ENCODE assay signal across 14 cellular contexts in genomic region chr5:180817847-180818246, GRCh38. TPM values are rescaled to one million over a fixed set of nuclear protein-coding genes. Genes with fewer than 3 reads are reported as not detected.
DNase-seq lines count a peak whose midpoint lies in the region; ATAC-seq and TF ChIP-seq lines count a peak whose summit lies in the region.
"Had no signal": no experiment of that assay in that cellular context is flagged by ENCODE, and none has a peak within 500 bp of the region (broad histone marks: within the 10 kb centered on the region; RNA-seq: fewer than 3 reads in every experiment).

No MANE protein-coding gene starts in this region.

- H3K4me3 ChIP-seq in neuronal stem cell (ENCODE audit: low read length in 2 of 2) (no peak overlapping the region), tibial nerve (no peak overlapping the region)
- H3K4me3 ChIP-seq: A549 had no signal

- peaks cover 56% of the 10 kb centered on the region for H3K4me1 Mint-ChIP-seq in activated T-cell treated with anti-CD3 and anti-CD28 coated beads, Interleukin-2, amount 50 U/mL, for 72 hours (ENCODE audit: low read depth)
- H3K4me1 Mint-ChIP-seq in dendritic cell treated with granulocyte-macrophage colony-stimulating factor and Interleukin-4, amounts not matched to agents 40 ng/mL and 50 ng/mL, for 4 days (ENCODE audit: low read depth) = peaks cover 75% of the 10 kb centered on the region

- no peak for TF ChIP-seq EP300 in tibial nerve (IDR thresholded peaks at IDR 0.05)

- no peak overlapping the region for H3K27ac Mint-ChIP-seq in activated T-cell treated with anti-CD3 and anti-CD28 coated beads, Interleukin-2, amount 50 U/mL, for 72 hours
- peak overlapping the region; percentile 91 for H3K27ac Mint-ChIP-seq in dendritic cell treated with granulocyte-macrophage colony-stimulating factor and Interleukin-4, amounts not matched to agents 40 ng/mL and 50 ng/mL, for 4 days
- H3K27ac Mint-ChIP-seq: H9 had no signal

- H2BK12ac ChIP-seq in neuronal stem cell (ENCODE audit: low read length) = no peak overlapping the region

- no peak overlapping the region for H2BK5ac ChIP-seq in neuronal stem cell (ENCODE audit: low read length)

- H3K9ac ChIP-seq in neuronal stem cell (ENCODE audit: low read depth, low read length, poor library complexity) = no peak overlapping the region

- H3K9me3 ChIP-seq in neuronal stem cell (replicated peaks in 1 of 2; ENCODE audit: control insufficient read depth in 2 of 2, insufficient read depth in 1 of 2, low read depth in 1 of 2, low read length in 2 of 2) = no peaks in the 10 kb centered on the region
- no peaks in the 10 kb centered on the region for H3K9me3 ChIP-seq in tibial nerve
- H3K9me3 ChIP-seq: A549 had no signal

- H3K4ac ChIP-seq in neuronal stem cell (ENCODE audit: low read length) = no peak overlapping the region

- no peak overlapping the region for H3K18ac ChIP-seq in neuronal stem cell (ENCODE audit: low read length)

- no peaks in the 10 kb centered on the region for H3K9me3 Mint-ChIP-seq in activated T-cell treated with anti-CD3 and anti-CD28 coated beads, Interleukin-2, amount 50 U/mL, for 72 hours
- no peaks in the 10 kb centered on the region for H3K9me3 Mint-ChIP-seq in dendritic cell treated with granulocyte-macrophage colony-stimulating factor and Interleukin-4, amounts not matched to agents 40 ng/mL and 50 ng/mL, for 4 days

- H3K4me2 ChIP-seq in neuronal stem cell (ENCODE audit: insufficient read depth, low read length, poor library complexity, severe bottlenecking) = no peak overlapping the region
- H3K4me2 ChIP-seq: A549 had no signal

- peak; percentile 25 to 29 for ATAC-seq in activated T-cell treated with anti-CD3 and anti-CD28 coated beads, Interleukin-2, amount 50 U/mL, for 72 hours (replicated peaks in 1 of 2)
- ATAC-seq in sciatic nerve = no peak
- no peak for ATAC-seq in GM21786 (IDR thresholded peaks at IDR 0.05; ENCODE audit: unreplicated experiment)
- ATAC-seq: A549 had no signal

- no CpG with 5 or more reads among the region's 7 CpGs for WGBS in neuronal stem cell (ENCODE audit: extremely low coverage in 2 of 2, insufficient read length in 2 of 2, insufficient replicate concordance in 1 of 2), 2 donors
- 27 to 28% methylated on average over 7 of the region's 7 CpGs for WGBS in tibial nerve, 2 donors

- DNase-seq in activated T-cell treated with anti-CD3 and anti-CD28 coated beads, Interleukin-2, amount 50 U/mL, for 72 hours = no peak
- no peak for DNase-seq in activated T-cell treated with anti-CD3 and anti-CD28 coated beads for 4 hours
- DNase-seq in neuronal stem cell (ENCODE audit: low spot score) = no peak
- DNase-seq in tibial nerve (ENCODE audit: low spot score in 2 of 2) = no peak
- no peak for DNase-seq in NCI-H82 treated with DMSO at 0.1 percent for 48 hours (lab: John Stamatoyannopoulos, UW; ENCODE audit: unreplicated experiment)
- no peak for DNase-seq in sciatic nerve (ENCODE audit: low spot score)
- DNase-seq: H9, islet precursor cell, MM.1S, NCI-H748 treated with DMSO at 0.1 percent for 48 hours had no signal

- H3K23ac ChIP-seq in neuronal stem cell (ENCODE audit: low read depth, low read length, poor library complexity) = no peak overlapping the region

- peak overlapping the region; percentile 11 to 31 for H3K4me3 Mint-ChIP-seq in activated T-cell treated with anti-CD3 and anti-CD28 coated beads, Interleukin-2, amount 50 U/mL, for 72 hours
- H3K4me3 Mint-ChIP-seq in dendritic cell treated with granulocyte-macrophage colony-stimulating factor and Interleukin-4, amounts not matched to agents 40 ng/mL and 50 ng/mL, for 4 days = peak overlapping the region; percentile 50
- H3K4me3 Mint-ChIP-seq: H9 had no signal

- TF ChIP-seq CTCF in tibial nerve (IDR thresholded peaks at IDR 0.05) = no peak

- no peak overlapping the region for H2BK15ac ChIP-seq in neuronal stem cell (ENCODE audit: low read length)

- H4K91ac ChIP-seq in neuronal stem cell (ENCODE audit: low read depth, low read length, poor library complexity) = no peak overlapping the region

- no peaks in the 10 kb centered on the region for H3K79me1 ChIP-seq in neuronal stem cell (ENCODE audit: low read depth, low read length)

- H3K27ac ChIP-seq in neuronal stem cell (replicated peaks; ENCODE audit: low read length) (no peak overlapping the region), tibial nerve (peak overlapping the region in 3 of 4 donors; percentile 57 to 96 (median 76))
- H3K27ac ChIP-seq: A549, epithelial cell of prostate had no signal

- intact Hi-C loops in dendritic cell treated with granulocyte-macrophage colony-stimulating factor and Interleukin-4, amounts not matched to agents 40 ng/mL and 50 ng/mL, for 4 days (cut with micrococcal nuclease) = loop anchor here (5.0 kb wide), 1 partner anchor 44 kb away; the partner anchor contains the start of gene ZFP62
- intact Hi-C loops in sciatic nerve (cut with DNase I) = no loop called here

- no peak overlapping the region for H2AK5ac ChIP-seq in neuronal stem cell (ENCODE audit: low read depth, low read length)

- peaks cover 15 to 20% of the 10 kb centered on the region in 2 donors for H3K4me1 ChIP-seq in neuronal stem cell (ENCODE audit: control insufficient read depth in 2 of 2, insufficient read depth in 1 of 2, low read depth in 1 of 2, low read length in 2 of 2)
- peaks cover 0 to 49% (median 25%) of the 10 kb centered on the region in 4 donors for H3K4me1 ChIP-seq in tibial nerve
- H3K4me1 ChIP-seq: A549 had no signal

- H3K36me3 ChIP-seq in neuronal stem cell (replicated peaks in 1 of 2; ENCODE audit: control insufficient read depth in 2 of 2, insufficient read depth in 2 of 2, low read length in 2 of 2) (no peaks in the 10 kb centered on the region), tibial nerve (no peaks in the 10 kb centered on the region)

- no peak for TF ChIP-seq POLR2A in tibial nerve (IDR thresholded peaks at IDR 0.05)

- no peak overlapping the region for H2BK120ac ChIP-seq in neuronal stem cell (ENCODE audit: low read depth, low read length)

- H3K27me3 Mint-ChIP-seq in activated T-cell treated with anti-CD3 and anti-CD28 coated beads, Interleukin-2, amount 50 U/mL, for 72 hours (ENCODE audit: low read depth) = no peaks in the 10 kb centered on the region
- no peaks in the 10 kb centered on the region for H3K27me3 Mint-ChIP-seq in dendritic cell treated with granulocyte-macrophage colony-stimulating factor and Interleukin-4, amounts not matched to agents 40 ng/mL and 50 ng/mL, for 4 days

- no peak overlapping the region for H3K14ac ChIP-seq in neuronal stem cell (ENCODE audit: low read length)

- no peak overlapping the region for H4K8ac ChIP-seq in neuronal stem cell (ENCODE audit: low read depth, low read length)

- no peaks in the 10 kb centered on the region for H3K36me3 Mint-ChIP-seq in activated T-cell treated with anti-CD3 and anti-CD28 coated beads, Interleukin-2, amount 50 U/mL, for 72 hours (ENCODE audit: insufficient read depth in 2 of 2)
- H3K36me3 Mint-ChIP-seq in dendritic cell treated with granulocyte-macrophage colony-stimulating factor and Interleukin-4, amounts not matched to agents 40 ng/mL and 50 ng/mL, for 4 days (ENCODE audit: low read depth) = peaks cover 27% of the 10 kb centered on the region

- H3K27me3 ChIP-seq in neuronal stem cell (ENCODE audit: control insufficient read depth in 3 of 3, insufficient read depth in 3 of 3, low read depth in 1 of 3, low read length in 3 of 3) (no peaks in the 10 kb centered on the region), tibial nerve (no peaks in the 10 kb centered on the region)

- peak overlapping the region; percentile 36 for H2AFZ ChIP-seq in neuronal stem cell (ENCODE audit: low read length)

RNA-seq across cellular contexts. Expression of gene MGAT1, which starts 15.2 kb away (rescaled TPM):
- total RNA-seq in activated T-cell treated with anti-CD3 and anti-CD28 coated beads, Interleukin-2, amount 50 U/mL, for 72 hours = 100 to 1,000 TPM; 102 to 109 TPM
- 43.6 TPM for polyA plus RNA-seq in neuronal stem cell (2013, experiment 1 of 2)
- 43.0 TPM for polyA plus RNA-seq in neuronal stem cell (2013, experiment 2 of 2)
- 100 to 1,000 TPM; 161 to 216 (median 195) TPM for total RNA-seq in tibial nerve
- total RNA-seq in sciatic nerve = 131 TPM

RNA-seq across cellular contexts. Expression of gene ZFP62, which starts 43.2 kb away (rescaled TPM):
- total RNA-seq in activated T-cell treated with anti-CD3 and anti-CD28 coated beads, Interleukin-2, amount 50 U/mL, for 72 hours = 10 to 100 TPM; 22.8 to 34.9 TPM
- 36.6 TPM for polyA plus RNA-seq in neuronal stem cell (2013, experiment 1 of 2)
- polyA plus RNA-seq in neuronal stem cell (2013, experiment 2 of 2) = 36.1 TPM
- total RNA-seq in tibial nerve = 10 to 100 TPM; 17.0 to 35.1 (median 25.3) TPM
- 29.9 TPM for total RNA-seq in sciatic nerve

Comparison
In these comparisons a context has a peak if more than half of its experiments do, and no peak if none do; other contexts are left out.
1. ATAC-seq: peak in activated T-cell treated with anti-CD3 and anti-CD28 coated beads, Interleukin-2, amount 50 U/mL, for 72 hours (2 of 2); none in sciatic nerve (single experiment) and GM21786 (single experiment).